ENCODE assay signal across 1 cellular context in genomic region chr9:99105152-99106043, GRCh38.
TF ChIP-seq lines count a peak whose summit lies in the region.

No MANE protein-coding gene starts in this region.

TF ChIP-seq in K562, 482 proteins besides CTCF, POLR2A, EP300 and RAD21 (continued from another document and continues in another):
- TF ChIP-seq CREB5 (CRISPR knock-in tag; IDR thresholded peaks at IDR 0.05) (no peak), ESRRA (IDR thresholded peaks at IDR 0.05; ENCODE audit: borderline replicate concordance, low read depth) (no peak), STAT5B (CRISPR knock-in tag; IDR thresholded peaks at IDR 0.05) (no peak), ZNF24 (IDR thresholded peaks at IDR 0.05) (no peak), ID3 (CRISPR knock-in tag; IDR thresholded peaks at IDR 0.05) (no peak), ID3 (tag; IDR thresholded peaks at IDR 0.05) (no peak), MAX (CRISPR knock-in tag; IDR thresholded peaks at IDR 0.05) (no peak), ERF (CRISPR knock-in tag; IDR thresholded peaks at IDR 0.05) (0 out of 2 replicates have a peak, but pooled peaks have one; percentile 26), HMGN3 (IDR thresholded peaks at IDR 0.05; ENCODE audit: borderline replicate concordance, extremely low read depth, insufficient read length, low read depth, low read length) (peak; percentile 46), MTF1 (CRISPR knock-in tag; IDR thresholded peaks at IDR 0.05; ENCODE audit: borderline replicate concordance) (no peak), ELF2 (CRISPR knock-in tag; IDR thresholded peaks at IDR 0.05) (no peak), SNRNP70 (optimal IDR thresholded peaks at IDR 0.05; ENCODE audit: low read depth, low read length) (no peak), ZNF79 (CRISPR knock-in tag; IDR thresholded peaks at IDR 0.05; ENCODE audit: low read depth) (no peak), SAP30 (IDR thresholded peaks at IDR 0.05; ENCODE audit: borderline replicate concordance, insufficient read depth, low read depth, low read length, poor library complexity, severe bottlenecking) (peak; percentile 63), MGA (IDR thresholded peaks at IDR 0.05) (no peak), HNRNPL (IDR thresholded peaks at IDR 0.05; ENCODE audit: low read depth, low read length) (peak; percentile 72), BRF1 (IDR thresholded peaks at IDR 0.05; ENCODE audit: borderline replicate concordance, extremely low read depth, insufficient read length) (no peak), TCF7 (IDR thresholded peaks at IDR 0.05; ENCODE audit: borderline replicate concordance) (no peak), BDP1 (IDR thresholded peaks at IDR 0.05; ENCODE audit: insufficient read depth, insufficient read length) (no peak), BCLAF1 (IDR thresholded peaks at IDR 0.05; ENCODE audit: borderline replicate concordance in 1 of 2, control insufficient read depth in 1 of 2, low read depth in 2 of 2, low read length in 1 of 2) (no peak), GTF2F1 (IDR thresholded peaks at IDR 0.05; ENCODE audit: low read depth, low read length) (no peak), SPI1 (IDR thresholded peaks at IDR 0.05; ENCODE audit: borderline replicate concordance, low read depth, low read length) (peak; percentile 15; the same call in 1 of the 2 replicates), SMAD2 (IDR thresholded peaks at IDR 0.05; ENCODE audit: low read depth, low read length) (no peak), RBM22 (IDR thresholded peaks at IDR 0.05; ENCODE audit: low read depth, low read length, poor library complexity, severe bottlenecking) (no peak), TCF3 (CRISPR knock-in tag; IDR thresholded peaks at IDR 0.05) (no peak), MYC (IDR thresholded peaks at IDR 0.05; ENCODE audit: low read depth, low read length) (no peak), MYC (CRISPR knock-in tag; IDR thresholded peaks at IDR 0.05; ENCODE audit: borderline replicate concordance, low read depth) (no peak), ZNF398 (CRISPR knock-in tag; IDR thresholded peaks at IDR 0.05) (no peak), TRIM28 (IDR thresholded peaks at IDR 0.05) (no peak), MLLT1 (IDR thresholded peaks at IDR 0.05) (no peak), MCM7 (IDR thresholded peaks at IDR 0.05) (no peak), DACH1 (IDR thresholded peaks at IDR 0.05; ENCODE audit: partially characterized antibody) (no peak), SRSF3 (IDR thresholded peaks at IDR 0.05; ENCODE audit: insufficient read depth, low read length) (no peak), SIX5 (IDR thresholded peaks at IDR 0.05; ENCODE audit: borderline replicate concordance in 1 of 2, insufficient read depth in 1 of 2, low read depth in 1 of 2, low read length in 2 of 2) (no peak), RFX5 (IDR thresholded peaks at IDR 0.05; ENCODE audit: low read depth, low read length) (no peak), CBX3 (IDR thresholded peaks at IDR 0.05; ENCODE audit: borderline replicate concordance in 1 of 2, low read length in 2 of 2) (no peak), FIP1L1 (IDR thresholded peaks at IDR 0.05; ENCODE audit: low read depth, low read length, poor library complexity, severe bottlenecking) (no peak), TSC22D4 (tag; IDR thresholded peaks at IDR 0.05) (no peak), UBTF (IDR thresholded peaks at IDR 0.05; ENCODE audit: borderline replicate concordance in 1 of 2, low read depth in 2 of 2, low read length in 2 of 2) (peak in 1 of 2 experiments; percentile 76; a peak in 2 of 4 replicates)
